17 cellular contexts compared by ENCODE assay signal in genomic region chr18:54772081-54772480, GRCh38. TPM values are rescaled to one million over a fixed set of nuclear protein-coding genes. Genes with fewer than 3 reads are reported as not detected.
"Had no signal": no experiment of that assay in that cellular context is flagged by ENCODE, and none has a peak within 500 bp of the region (broad histone marks: within the 10 kb centered on the region; RNA-seq: fewer than 3 reads in every experiment).

No MANE protein-coding gene starts in this region.

- H3K27me3 ChIP-seq: gastrocnemius medialis, right atrium auricular region, upper lobe of left lung had no signal

- ATAC-seq: gastrocnemius medialis; left ventricle myocardium superior; natural killer cell; stimulated activated naive CD8-positive, alpha-beta T cell treated with anti-CD3 and anti-CD28 coated beads, Interleukin-15, Interleukin-2, amounts not matched to agents 100 U/mL and 50 U/mL, for 24 hours; WTC11 had no signal

- H3K36me3 ChIP-seq: gastrocnemius medialis, prostate gland, right atrium auricular region, upper lobe of left lung had no signal

- H3K9me3 ChIP-seq: gastrocnemius medialis, prostate gland, right atrium auricular region, upper lobe of left lung had no signal

- DNase-seq: activated naive CD4-positive, alpha-beta T cell treated with Interleukin-2 at 50 U/mL for 16 hours; activated naive CD8-positive, alpha-beta T cell treated with anti-CD3 and anti-CD28 coated beads for 36 hours; activated T-cell treated with anti-CD3 and anti-CD28 coated beads, Interleukin-2, amount 50 U/mL, for 48 hours; gastrocnemius medialis; head of caudate nucleus; left ventricle myocardium superior; mammary epithelial cell; midbrain; natural killer cell; stimulated activated CD4-positive, alpha-beta T cell treated with anti-CD3 and anti-CD28 coated beads, Interleukin-12 subunit alpha, Interleukin-12 subunit beta, amount 100 ng/mL, for 4 hours; stimulated activated CD4-positive, alpha-beta T cell treated with anti-CD3 and anti-CD28 coated beads, Interleukin-4, amount 100 ng/mL, for 4 hours; stimulated activated naive CD8-positive, alpha-beta T cell treated with anti-CD3 and anti-CD28 coated beads, Interleukin-15, Interleukin-2, amounts not matched to agents 100 U/mL and 50 U/mL, for 24 hours; T-helper 9 cell; upper lobe of left lung had no signal

- H3K4me3 ChIP-seq: gastrocnemius medialis, prostate gland, right atrium auricular region, upper lobe of left lung had no signal

RNA-seq across cellular contexts. Expression of gene RAB27B, which starts 56.2 kb away (rescaled TPM):
- total RNA-seq: activated naive CD8-positive, alpha-beta T cell treated with anti-CD3 and anti-CD28 coated beads for 36 hours had no signal
